ENCODE assay signal across 1 cellular context in the genomic region with DNA sequence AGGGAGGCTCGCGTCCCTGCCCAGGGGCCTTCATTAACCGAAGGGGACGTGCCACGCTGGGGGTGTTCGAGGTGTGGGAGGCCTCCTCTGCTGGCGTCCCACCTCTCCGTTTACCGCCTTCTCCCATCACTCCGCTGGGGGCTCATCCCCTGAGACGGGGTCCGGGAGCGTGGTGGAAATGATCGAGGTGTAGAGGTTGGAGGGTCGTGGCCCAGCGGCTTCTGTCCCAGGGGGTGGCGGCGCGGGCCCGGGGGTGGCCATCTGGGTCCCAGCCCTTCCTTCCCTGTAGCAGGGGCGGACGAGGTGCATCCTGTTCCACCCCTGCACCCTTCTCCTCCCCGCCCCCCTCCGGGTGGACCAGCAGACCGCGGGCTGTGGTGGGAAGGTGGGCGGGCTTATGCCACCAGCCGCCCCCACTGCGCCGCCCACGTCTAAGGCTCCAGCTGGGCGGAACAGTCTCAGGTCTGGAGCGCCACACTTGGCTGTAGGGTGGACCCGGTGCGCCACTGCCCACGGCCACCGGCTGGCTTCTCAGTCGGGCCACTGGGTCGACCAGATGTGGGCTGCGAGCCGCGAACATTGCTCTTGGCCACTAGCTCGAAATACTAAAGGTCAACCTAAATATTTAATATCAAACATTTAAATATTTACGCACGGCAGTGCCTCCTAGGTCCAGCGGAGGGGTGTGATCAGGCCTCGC.
TF ChIP-seq lines count a peak whose summit lies in the region.

No MANE protein-coding gene starts in this region.

TF ChIP-seq in SK-N-SH, 30 proteins besides CTCF, POLR2A, EP300 and RAD21 (continued from another document):
- TF ChIP-seq JUND (IDR thresholded peaks at IDR 0.05), result no peak
- TF ChIP-seq, protein P1, sequence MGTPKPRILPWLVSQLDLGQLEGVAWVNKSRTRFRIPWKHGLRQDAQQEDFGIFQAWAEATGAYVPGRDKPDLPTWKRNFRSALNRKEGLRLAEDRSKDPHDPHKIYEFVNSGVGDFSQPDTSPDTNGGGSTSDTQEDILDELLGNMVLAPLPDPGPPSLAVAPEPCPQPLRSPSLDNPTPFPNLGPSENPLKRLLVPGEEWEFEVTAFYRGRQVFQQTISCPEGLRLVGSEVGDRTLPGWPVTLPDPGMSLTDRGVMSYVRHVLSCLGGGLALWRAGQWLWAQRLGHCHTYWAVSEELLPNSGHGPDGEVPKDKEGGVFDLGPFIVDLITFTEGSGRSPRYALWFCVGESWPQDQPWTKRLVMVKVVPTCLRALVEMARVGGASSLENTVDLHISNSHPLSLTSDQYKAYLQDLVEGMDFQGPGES (IDR thresholded peaks at IDR 0.05; ENCODE audit: low read depth, low read length), result no peak
- no peak for TF ChIP-seq SMC3 (IDR thresholded peaks at IDR 0.05; ENCODE audit: low read depth, low read length)
- TF ChIP-seq SIN3A (IDR thresholded peaks at IDR 0.05; ENCODE audit: borderline replicate concordance, low read depth, low read length), result no peak
- TF ChIP-seq, protein P2, sequence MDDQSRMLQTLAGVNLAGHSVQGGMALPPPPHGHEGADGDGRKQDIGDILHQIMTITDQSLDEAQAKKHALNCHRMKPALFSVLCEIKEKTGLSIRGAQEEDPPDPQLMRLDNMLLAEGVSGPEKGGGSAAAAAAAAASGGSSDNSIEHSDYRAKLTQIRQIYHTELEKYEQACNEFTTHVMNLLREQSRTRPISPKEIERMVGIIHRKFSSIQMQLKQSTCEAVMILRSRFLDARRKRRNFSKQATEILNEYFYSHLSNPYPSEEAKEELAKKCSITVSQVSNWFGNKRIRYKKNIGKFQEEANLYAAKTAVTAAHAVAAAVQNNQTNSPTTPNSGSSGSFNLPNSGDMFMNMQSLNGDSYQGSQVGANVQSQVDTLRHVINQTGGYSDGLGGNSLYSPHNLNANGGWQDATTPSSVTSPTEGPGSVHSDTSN (IDR thresholded peaks at IDR 0.05), result no peak
- no peak for TF ChIP-seq FOXM1 (IDR thresholded peaks at IDR 0.05; ENCODE audit: low read depth)
- no peak for TF ChIP-seq NRF1 (IDR thresholded peaks at IDR 0.05; ENCODE audit: low read depth, low read length)
- TF ChIP-seq, protein P3, sequence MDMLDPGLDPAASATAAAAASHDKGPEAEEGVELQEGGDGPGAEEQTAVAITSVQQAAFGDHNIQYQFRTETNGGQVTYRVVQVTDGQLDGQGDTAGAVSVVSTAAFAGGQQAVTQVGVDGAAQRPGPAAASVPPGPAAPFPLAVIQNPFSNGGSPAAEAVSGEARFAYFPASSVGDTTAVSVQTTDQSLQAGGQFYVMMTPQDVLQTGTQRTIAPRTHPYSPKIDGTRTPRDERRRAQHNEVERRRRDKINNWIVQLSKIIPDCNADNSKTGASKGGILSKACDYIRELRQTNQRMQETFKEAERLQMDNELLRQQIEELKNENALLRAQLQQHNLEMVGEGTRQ (IDR thresholded peaks at IDR 0.05; ENCODE audit: borderline replicate concordance, low read depth, low read length), result no peak
- no peak for TF ChIP-seq ELF1 (IDR thresholded peaks at IDR 0.05)
- TF ChIP-seq MXI1 (IDR thresholded peaks at IDR 0.05; ENCODE audit: low read depth, low read length), result no peak
- TF ChIP-seq NFIC (IDR thresholded peaks at IDR 0.05; ENCODE audit: borderline replicate concordance), result no peak
- TF ChIP-seq, protein P4, sequence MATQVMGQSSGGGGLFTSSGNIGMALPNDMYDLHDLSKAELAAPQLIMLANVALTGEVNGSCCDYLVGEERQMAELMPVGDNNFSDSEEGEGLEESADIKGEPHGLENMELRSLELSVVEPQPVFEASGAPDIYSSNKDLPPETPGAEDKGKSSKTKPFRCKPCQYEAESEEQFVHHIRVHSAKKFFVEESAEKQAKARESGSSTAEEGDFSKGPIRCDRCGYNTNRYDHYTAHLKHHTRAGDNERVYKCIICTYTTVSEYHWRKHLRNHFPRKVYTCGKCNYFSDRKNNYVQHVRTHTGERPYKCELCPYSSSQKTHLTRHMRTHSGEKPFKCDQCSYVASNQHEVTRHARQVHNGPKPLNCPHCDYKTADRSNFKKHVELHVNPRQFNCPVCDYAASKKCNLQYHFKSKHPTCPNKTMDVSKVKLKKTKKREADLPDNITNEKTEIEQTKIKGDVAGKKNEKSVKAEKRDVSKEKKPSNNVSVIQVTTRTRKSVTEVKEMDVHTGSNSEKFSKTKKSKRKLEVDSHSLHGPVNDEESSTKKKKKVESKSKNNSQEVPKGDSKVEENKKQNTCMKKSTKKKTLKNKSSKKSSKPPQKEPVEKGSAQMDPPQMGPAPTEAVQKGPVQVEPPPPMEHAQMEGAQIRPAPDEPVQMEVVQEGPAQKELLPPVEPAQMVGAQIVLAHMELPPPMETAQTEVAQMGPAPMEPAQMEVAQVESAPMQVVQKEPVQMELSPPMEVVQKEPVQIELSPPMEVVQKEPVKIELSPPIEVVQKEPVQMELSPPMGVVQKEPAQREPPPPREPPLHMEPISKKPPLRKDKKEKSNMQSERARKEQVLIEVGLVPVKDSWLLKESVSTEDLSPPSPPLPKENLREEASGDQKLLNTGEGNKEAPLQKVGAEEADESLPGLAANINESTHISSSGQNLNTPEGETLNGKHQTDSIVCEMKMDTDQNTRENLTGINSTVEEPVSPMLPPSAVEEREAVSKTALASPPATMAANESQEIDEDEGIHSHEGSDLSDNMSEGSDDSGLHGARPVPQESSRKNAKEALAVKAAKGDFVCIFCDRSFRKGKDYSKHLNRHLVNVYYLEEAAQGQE (IDR thresholded peaks at IDR 0.05; ENCODE audit: low read depth, low read length), result no peak
- no peak for TF ChIP-seq TEAD4 (IDR thresholded peaks at IDR 0.05; ENCODE audit: borderline replicate concordance, insufficient read depth)
- TF ChIP-seq FOXJ3 (CRISPR knock-in tag; IDR thresholded peaks at IDR 0.05), result no peak
